1 cellular context compared by ENCODE assay signal in the genomic region with DNA sequence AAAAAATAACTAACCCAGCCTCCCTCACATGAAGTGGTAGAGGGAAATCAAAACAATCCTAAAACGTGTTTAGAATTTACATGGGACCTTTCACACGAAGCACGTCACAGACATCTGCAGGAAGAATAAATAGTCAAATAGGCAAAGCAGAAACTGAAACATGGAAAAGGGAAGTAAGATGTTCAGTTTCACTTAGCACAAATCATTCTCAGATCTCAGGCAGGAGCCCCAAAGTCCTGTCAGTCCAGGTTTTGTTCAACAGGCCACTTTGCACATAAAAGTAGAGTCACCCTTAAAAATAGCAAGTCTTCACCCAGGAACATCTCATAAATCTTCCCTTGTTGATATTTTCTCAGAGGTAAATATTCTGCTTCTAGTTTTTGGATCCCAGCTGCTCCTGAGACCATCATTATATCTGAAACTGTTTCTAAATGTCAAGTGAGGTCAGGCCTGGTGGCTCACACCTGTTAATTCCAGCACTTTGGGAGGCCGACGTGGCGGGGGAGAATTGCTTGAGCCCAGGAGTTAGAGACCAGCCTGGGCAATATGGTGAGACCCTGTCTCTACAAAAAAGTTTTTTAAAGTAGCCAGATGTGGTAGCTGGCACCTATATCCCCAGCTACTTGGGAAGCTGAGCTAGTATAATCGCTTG.
TF ChIP-seq lines count a peak whose summit lies in the region.

No MANE protein-coding gene starts in this region.

TF ChIP-seq in HepG2, 621 proteins besides CTCF, POLR2A, EP300 and RAD21:
- TF ChIP-seq ZNF230 (CRISPR knock-in tag; IDR thresholded peaks at IDR 0.05) (no peak), ZNF496 (CRISPR knock-in tag; IDR thresholded peaks at IDR 0.05; ENCODE audit: insufficient replicate concordance) (no peak), CBFB (CRISPR knock-in tag; IDR thresholded peaks at IDR 0.05) (no peak), ZC3H4 (CRISPR knock-in tag; IDR thresholded peaks at IDR 0.05; ENCODE audit: borderline replicate concordance) (no peak), HOXA7 (CRISPR knock-in tag; IDR thresholded peaks at IDR 0.05) (no peak), ZNF646 (CRISPR knock-in tag; IDR thresholded peaks at IDR 0.05) (no peak), MED1 (CRISPR knock-in tag; IDR thresholded peaks at IDR 0.05) (no peak), ZFP41 (CRISPR knock-in tag; IDR thresholded peaks at IDR 0.05; ENCODE audit: borderline replicate concordance) (no peak), CEBPZ (IDR thresholded peaks at IDR 0.05; ENCODE audit: low read length) (no peak), RARG (CRISPR knock-in tag; IDR thresholded peaks at IDR 0.05; ENCODE audit: low read depth) (no peak)
- TF ChIP-seq, protein P1, sequence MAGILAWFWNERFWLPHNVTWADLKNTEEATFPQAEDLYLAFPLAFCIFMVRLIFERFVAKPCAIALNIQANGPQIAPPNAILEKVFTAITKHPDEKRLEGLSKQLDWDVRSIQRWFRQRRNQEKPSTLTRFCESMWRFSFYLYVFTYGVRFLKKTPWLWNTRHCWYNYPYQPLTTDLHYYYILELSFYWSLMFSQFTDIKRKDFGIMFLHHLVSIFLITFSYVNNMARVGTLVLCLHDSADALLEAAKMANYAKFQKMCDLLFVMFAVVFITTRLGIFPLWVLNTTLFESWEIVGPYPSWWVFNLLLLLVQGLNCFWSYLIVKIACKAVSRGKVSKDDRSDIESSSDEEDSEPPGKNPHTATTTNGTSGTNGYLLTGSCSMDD (CRISPR knock-in tag; IDR thresholded peaks at IDR 0.05), result no peak
- TF ChIP-seq, protein P2, sequence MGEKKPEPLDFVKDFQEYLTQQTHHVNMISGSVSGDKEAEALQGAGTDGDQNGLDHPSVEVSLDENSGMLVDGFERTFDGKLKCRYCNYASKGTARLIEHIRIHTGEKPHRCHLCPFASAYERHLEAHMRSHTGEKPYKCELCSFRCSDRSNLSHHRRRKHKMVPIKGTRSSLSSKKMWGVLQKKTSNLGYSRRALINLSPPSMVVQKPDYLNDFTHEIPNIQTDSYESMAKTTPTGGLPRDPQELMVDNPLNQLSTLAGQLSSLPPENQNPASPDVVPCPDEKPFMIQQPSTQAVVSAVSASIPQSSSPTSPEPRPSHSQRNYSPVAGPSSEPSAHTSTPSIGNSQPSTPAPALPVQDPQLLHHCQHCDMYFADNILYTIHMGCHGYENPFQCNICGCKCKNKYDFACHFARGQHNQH (CRISPR knock-in tag; IDR thresholded peaks at IDR 0.05), result no peak
